ENCODE assay signal across 8 cellular contexts in the genomic region with DNA sequence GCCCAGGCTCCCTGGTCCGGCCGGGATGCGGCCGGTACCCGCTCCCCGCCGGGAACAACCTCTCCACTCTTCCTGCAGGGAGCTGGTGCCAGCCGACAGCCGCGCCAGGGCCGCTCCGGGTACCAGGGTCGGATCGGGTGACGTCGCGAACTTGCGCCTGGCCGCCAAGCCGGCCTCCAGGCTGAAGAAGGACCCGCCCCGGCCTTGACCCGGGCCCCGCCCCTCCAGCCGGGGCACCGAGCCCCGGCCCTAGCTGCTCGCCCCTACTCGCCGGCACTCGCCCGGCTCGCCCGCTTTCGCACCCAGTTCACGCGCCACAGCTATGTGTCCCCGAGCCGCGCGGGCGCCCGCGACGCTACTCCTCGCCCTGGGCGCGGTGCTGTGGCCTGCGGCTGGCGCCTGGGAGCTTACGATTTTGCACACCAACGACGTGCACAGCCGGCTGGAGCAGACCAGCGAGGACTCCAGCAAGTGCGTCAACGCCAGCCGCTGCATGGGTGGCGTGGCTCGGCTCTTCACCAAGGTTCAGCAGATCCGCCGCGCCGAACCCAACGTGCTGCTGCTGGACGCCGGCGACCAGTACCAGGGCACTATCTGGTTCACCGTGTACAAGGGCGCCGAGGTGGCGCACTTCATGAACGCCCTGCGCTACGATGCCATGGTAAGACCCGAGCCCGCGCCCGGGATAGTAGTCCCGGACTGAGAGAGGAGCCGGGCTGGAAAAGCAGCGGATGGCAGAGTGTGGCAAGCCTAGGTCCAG. TPM values are rescaled to one million over a fixed set of nuclear protein-coding genes. Genes with fewer than 3 reads are reported as not detected.
DNase-seq lines count a peak whose midpoint lies in the region; ATAC-seq and TF ChIP-seq lines count a peak whose summit lies in the region.

NT5E (plus strand) TSS at position 266 of the 760 bp plus-strand sequence; CDS start at position 323, 57 bp downstream.

- no peaks in the 10 kb centered on the region for H3K27me3 ChIP-seq in BJ (ENCODE audit: control insufficient read depth, insufficient read depth, low read length)
- peaks cover 63% of the 10 kb centered on the region for H3K27me3 ChIP-seq in iPS-18a (ENCODE audit: control insufficient read depth, insufficient read depth, low read length)
- no peaks in the 10 kb centered on the region for H3K27me3 ChIP-seq in sigmoid colon

- DNase-seq in BJ (ENCODE audit: low read depth) (no peak), SK-MEL-5 (ENCODE audit: low read depth, low spot score) (peak; percentile 62), MCF 10A (ENCODE audit: unreplicated experiment) (peak; percentile 69), sigmoid colon (peak; percentile 87), inferior parietal cortex (ENCODE audit: extremely low spot score) (no peak)

- no peaks in the 10 kb centered on the region for H3K27me3 Mint-ChIP-seq in MCF 10A (ENCODE audit: insufficient read depth, unreplicated experiment)

- CTCF ChIA-PET in BJ (lab: Yijun Ruan, JAX) (interaction anchor here (0.9 to 4.5 kb wide), 13 partner anchors 9 to 95 kb away, joined by 3 to 37 read pairs (median 4); no protein-coding TSS in a partner anchor), MCF 10A (lab: Yijun Ruan, JAX) (interaction anchor here (0.6 to 4.8 kb wide), 15 partner anchors 8 to 100 kb away, joined by 3 to 58 read pairs (median 5); no protein-coding TSS in a partner anchor)

- H3K9me3 ChIP-seq in iPS-18a (ENCODE audit: control insufficient read depth, low read depth, low read length) = no peaks in the 10 kb centered on the region
- H3K9me3 ChIP-seq in sigmoid colon = no peaks in the 10 kb centered on the region

- no peaks in the 10 kb centered on the region for H3K9me3 Mint-ChIP-seq in MCF 10A (ENCODE audit: unreplicated experiment)

- H3K4me3 ChIP-seq in BJ (ENCODE audit: low read depth, low read length) (peak within 1 kb of the TSS; percentile 87), iPS-18a (ENCODE audit: low read length) (peak within 1 kb of the TSS; percentile 74), sigmoid colon (peak within 1 kb of the TSS; percentile 68 to 82 (median 76))

- peaks cover 47% of the 10 kb centered on the region for H3K4me1 Mint-ChIP-seq in MCF 10A (ENCODE audit: insufficient read depth, unreplicated experiment)

- peaks cover 7% of the 10 kb centered on the region for H3K36me3 Mint-ChIP-seq in MCF 10A (ENCODE audit: insufficient read depth, unreplicated experiment)

- peak within 1 kb of the TSS; percentile 88 for H3K4me3 Mint-ChIP-seq in MCF 10A (ENCODE audit: unreplicated experiment)

- ATAC-seq in GM19025 (IDR thresholded peaks at IDR 0.05; ENCODE audit: low read depth, unreplicated experiment) = peak; percentile 87
- ATAC-seq in HG03135 (IDR thresholded peaks at IDR 0.05; ENCODE audit: unreplicated experiment) = peak; percentile 85

- H3K27ac ChIP-seq in iPS-18a (ENCODE audit: low read length) = no peak within 1 kb of the TSS
- H3K27ac ChIP-seq in sigmoid colon = peak within 1 kb of the TSS; percentile 87 to 94 (median 89)

- no TSS peak for BruUV-seq in MCF 10A (replicated peaks; lab: Mats Ljungman, UMichigan)

- H3K4me1 ChIP-seq in iPS-18a (ENCODE audit: control insufficient read depth, low read depth, low read length) (peaks cover 3% of the 10 kb centered on the region), sigmoid colon (peaks cover 0 to 36% (median 27%) of the 10 kb centered on the region in 4 donors)

- intact Hi-C loops in MCF 10A (cut with micrococcal nuclease) = loop anchor here (1.0 to 2.0 kb wide), 4 partner anchors 33 to 95 kb away; no protein-coding TSS in a partner anchor
- intact Hi-C loops in sigmoid colon (cut with DNase I) = loop anchor here (5.0 kb wide), 1 partner anchor 32 kb away; no protein-coding TSS in a partner anchor

- TF ChIP-seq CTCF in BJ (IDR thresholded peaks at IDR 0.05; ENCODE audit: insufficient read depth, low read depth, low read length) (no peak), MCF 10A (IDR thresholded peaks at IDR 0.05; ENCODE audit: unreplicated experiment) (no peak), sigmoid colon (IDR thresholded peaks at IDR 0.05) (no peak)

- in situ Hi-C loops in SK-MEL-5 (cut with HindIII; ENCODE audit: low pct_unique_long_range_greater_than_20kb, low sequenced_read_pairs) = no loop called here

- TF ChIP-seq POLR2A in sigmoid colon (IDR thresholded peaks at IDR 0.05) = peak; percentile 9 to 50

- 0 to 1% methylated on average over 82 of the region's 82 CpGs for WGBS in sigmoid colon, 2 donors

- H3K9ac ChIP-seq in iPS-18a (ENCODE audit: low read length) = peak within 1 kb of the TSS; percentile 26

- peak within 1 kb of the TSS; percentile 92 for H3K27ac Mint-ChIP-seq in MCF 10A (ENCODE audit: low read depth, unreplicated experiment)

- H3K36me3 ChIP-seq in BJ (ENCODE audit: control insufficient read depth, insufficient read depth, low read length) (no peaks in the 10 kb centered on the region), iPS-18a (ENCODE audit: control insufficient read depth, low read depth, low read length) (no peaks in the 10 kb centered on the region), sigmoid colon (no peaks in the 10 kb centered on the region)

- no peak for TF ChIP-seq EP300 in sigmoid colon (IDR thresholded peaks at IDR 0.05)

- POLR2A ChIA-PET in BJ (lab: Charles Lee) (interaction anchor here (0.5 to 1.3 kb wide), 5 partner anchors 15 to 653 kb away, joined by 3 to 11 read pairs (median 4); no protein-coding TSS in a partner anchor), MCF 10A (lab: Yijun Ruan, JAX) (interaction anchor here (0.6 to 6.0 kb wide), 18 partner anchors 9 to 1703 kb away, joined by 3 to 107 read pairs (median 4); partner anchors contain the start of gene SYNCRIP)

RNA-seq across cellular contexts. Expression of gene NT5E, which starts in this region (rescaled TPM):
- polyA plus RNA-seq in BJ (2011; rRNA removed) (63.0 and 99.2 TPM in 2 replicates), sigmoid colon (10 to 100 TPM in 2 of 3 donors, 1 to 10 TPM in 1; 4.6 to 19.2 (median 12.7) TPM)
- 46.0 and 54.4 TPM in 2 replicates for polyA minus RNA-seq in BJ (2011; rRNA and poly(A)+ RNA removed)
- total RNA-seq in SK-MEL-5 (2014; rRNA removed; shearing (Covaris generic)) = 15.2 and 15.4 TPM in 2 replicates
- polyA plus RNA-seq in SK-MEL-5 (2015; cell fraction: cytosol; rRNA removed) = 19.1 and 27.4 TPM in 2 replicates
- polyA plus RNA-seq in SK-MEL-5 (2015; cell fraction: nucleus; rRNA removed) = 3.1 and 10.8 TPM in 2 replicates
- total RNA-seq in MCF 10A (2022) (112 and 121 TPM in 2 replicates), sigmoid colon (10 to 100 TPM; 21.7 to 70.3 (median 33.1) TPM)

Comparison
In these comparisons a context has a peak if more than half of its experiments do, and no peak if none do; other contexts are left out.
1. DNase-seq: peak in SK-MEL-5 (single experiment), MCF 10A (single experiment) and sigmoid colon (single experiment); none in BJ (single experiment) and inferior parietal cortex (single experiment).
2. Peak in every context shown above with its lines, with median percentiles within 50 percentile points of each other: H3K4me3 ChIP-seq.